In the genomic region with DNA sequence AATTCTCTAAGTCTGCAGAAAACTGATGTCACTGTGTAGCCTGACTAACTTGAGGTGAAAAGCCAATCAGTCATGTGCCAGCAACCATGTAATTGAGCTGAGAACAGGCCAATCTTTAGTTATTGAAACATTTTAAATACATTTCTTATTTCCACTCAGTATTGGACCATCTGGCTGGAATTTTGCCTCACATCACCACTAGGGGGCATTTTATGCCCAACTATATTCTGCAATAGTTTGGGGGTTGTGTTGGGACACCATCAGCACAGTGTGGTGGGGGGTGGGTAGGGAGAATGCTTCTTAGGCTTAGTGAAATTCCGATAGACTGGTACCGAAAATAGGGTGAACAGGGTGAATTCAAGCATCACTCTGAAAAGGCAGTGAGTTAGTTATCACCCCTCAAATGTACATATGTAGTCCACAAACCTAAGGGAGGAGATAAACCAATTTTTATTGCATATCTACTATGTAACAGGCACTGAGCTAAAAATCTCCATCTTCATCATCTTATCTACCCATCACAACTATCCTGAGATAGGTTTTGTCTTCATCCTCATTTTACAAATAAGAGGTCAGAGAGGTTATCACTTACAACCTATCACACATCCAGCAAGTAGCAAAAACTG, we compare ENCODE assay signal across 8 cellular contexts. TPM values are rescaled to one million over a fixed set of nuclear protein-coding genes. Genes with fewer than 3 reads are reported as not detected.
A peak's percentile ranks its signal among the peaks of the same experiment; 100 is the strongest.
DNase-seq lines count a peak whose midpoint lies in the region; ATAC-seq and TF ChIP-seq lines count a peak whose summit lies in the region.

No MANE protein-coding gene starts in this region.

- H3K36me3 ChIP-seq in upper lobe of left lung, result no peaks in the 10 kb centered on the region
- no peaks in the 10 kb centered on the region for H3K36me3 ChIP-seq in suprapubic skin

- H3K4me1 ChIP-seq in upper lobe of left lung, result no peaks in the 10 kb centered on the region
- H3K4me1 ChIP-seq in suprapubic skin, result no peaks in the 10 kb centered on the region

- TF ChIP-seq POLR2A in upper lobe of left lung (IDR thresholded peaks at IDR 0.05) (no peak), suprapubic skin (IDR thresholded peaks at IDR 0.05) (no peak)

- TF ChIP-seq EP300 in upper lobe of left lung (IDR thresholded peaks at IDR 0.05) (no peak), suprapubic skin (IDR thresholded peaks at IDR 0.05) (no peak)

- H3K4me3 ChIP-seq in upper lobe of left lung (no peak overlapping the region), suprapubic skin (no peak overlapping the region)

- WGBS in upper lobe of left lung, 2 donors, result 39 to 56% methylated on average over 2 of the region's 2 CpGs
- 63% methylated on average over 2 of the region's 2 CpGs for WGBS in suprapubic skin

- H3K9me3 ChIP-seq in upper lobe of left lung (no peaks in the 10 kb centered on the region), suprapubic skin (no peaks in the 10 kb centered on the region)

- DNase-seq in Ammon's horn (ENCODE audit: low spot score), result peak; percentile 23
- DNase-seq in RPMI8226, result peak; percentile 66
- DNase-seq in germinal center (ENCODE audit: low spot score), result peak; percentile 14
- DNase-seq in upper lobe of left lung, result no peak
- DNase-seq in suprapubic skin (ENCODE audit: low spot score in 2 of 2), result no peak
- no peak for DNase-seq in omental fat pad (ENCODE audit: low spot score)

- TF ChIP-seq CTCF in upper lobe of left lung (IDR thresholded peaks at IDR 0.05), result peak in 5 of 6 experiments; percentile 31 to 48 (median 32)
- no peak for TF ChIP-seq CTCF in suprapubic skin (IDR thresholded peaks at IDR 0.05)
- no peak for TF ChIP-seq CTCF in omental fat pad (IDR thresholded peaks at IDR 0.05)

- H3K27me3 ChIP-seq in upper lobe of left lung (no peaks in the 10 kb centered on the region), suprapubic skin (no peaks in the 10 kb centered on the region)

- peak; percentile 79 for ATAC-seq in GM18502 (IDR thresholded peaks at IDR 0.05; ENCODE audit: poor library complexity, unreplicated experiment)
- peak; percentile 51 for ATAC-seq in HG03060 (IDR thresholded peaks at IDR 0.05; ENCODE audit: low read depth, unreplicated experiment)
- ATAC-seq in upper lobe of left lung (ENCODE audit: low FRiP score in 2 of 2), result no peak
- no peak for ATAC-seq in omental fat pad (ENCODE audit: low FRiP score)

- H3K27ac ChIP-seq in upper lobe of left lung, result no peak overlapping the region
- no peak overlapping the region for H3K27ac ChIP-seq in suprapubic skin

RNA-seq across cellular contexts. Expression of a gene that starts 17.8 kb away (rescaled TPM):
- total RNA-seq in upper lobe of left lung (not detected), suprapubic skin (not detected), omental fat pad (not detected)

Comparison
In these comparisons a context has a peak if more than half of its experiments do, and no peak if none do; other contexts are left out.
1. DNase-seq: peak in Ammon's horn (single experiment), RPMI8226 (single experiment) and germinal center (single experiment); none in upper lobe of left lung (0 of 2), suprapubic skin (0 of 2) and omental fat pad (single experiment).
2. ATAC-seq: peak in GM18502 (single experiment) and HG03060 (single experiment); none in upper lobe of left lung (0 of 2) and omental fat pad (single experiment).
3. CTCF ChIP-seq: peak in upper lobe of left lung (5 of 6); none in suprapubic skin (0 of 2) and omental fat pad (0 of 3).